ENCODE assay signal across 1 cellular context in the genomic region with DNA sequence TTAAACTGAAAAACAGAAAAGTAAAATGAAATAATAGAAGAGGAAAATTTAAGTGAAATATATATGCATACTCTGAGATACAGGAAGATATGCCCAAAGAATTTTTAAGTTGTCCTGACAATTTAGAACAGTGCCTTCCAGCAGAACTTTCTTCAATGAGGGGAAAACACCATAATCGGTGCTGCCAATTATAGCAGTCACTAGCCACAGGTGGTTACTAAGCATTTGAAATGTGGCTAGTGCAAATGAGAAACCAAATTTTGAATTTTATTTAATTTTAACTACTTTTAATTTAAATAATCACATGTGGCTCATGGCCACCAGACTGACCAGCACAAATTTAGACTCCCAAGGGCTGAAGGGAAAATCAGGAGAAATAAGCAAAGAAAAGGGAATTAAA.
TF ChIP-seq lines count a peak whose summit lies in the region.

No MANE protein-coding gene starts in this region.

TF ChIP-seq in A549, 52 proteins besides CTCF, POLR2A, EP300 and RAD21 (continued from another document):
- TF ChIP-seq HMGXB4 (CRISPR knock-in tag; IDR thresholded peaks at IDR 0.05; ENCODE audit: borderline replicate concordance) = no peak
- TF ChIP-seq, protein P1, sequence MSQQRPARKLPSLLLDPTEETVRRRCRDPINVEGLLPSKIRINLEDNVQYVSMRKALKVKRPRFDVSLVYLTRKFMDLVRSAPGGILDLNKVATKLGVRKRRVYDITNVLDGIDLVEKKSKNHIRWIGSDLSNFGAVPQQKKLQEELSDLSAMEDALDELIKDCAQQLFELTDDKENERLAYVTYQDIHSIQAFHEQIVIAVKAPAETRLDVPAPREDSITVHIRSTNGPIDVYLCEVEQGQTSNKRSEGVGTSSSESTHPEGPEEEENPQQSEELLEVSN (IDR thresholded peaks at IDR 0.05; ENCODE audit: borderline replicate concordance, low read depth) = no peak
- TF ChIP-seq EHMT2 (IDR thresholded peaks at IDR 0.05; ENCODE audit: low read depth) = no peak
- no peak for TF ChIP-seq RFX5 (IDR thresholded peaks at IDR 0.05)
- TF ChIP-seq JUNB (IDR thresholded peaks at IDR 0.05) = no peak
- TF ChIP-seq ATOH8 (CRISPR knock-in tag; IDR thresholded peaks at IDR 0.05; ENCODE audit: low read depth) = no peak
- TF ChIP-seq HEYL (CRISPR knock-in tag; IDR thresholded peaks at IDR 0.05) = no peak
- no peak for TF ChIP-seq NR3C1 (IDR thresholded peaks at IDR 0.05)
- no peak for TF ChIP-seq ESRRA (IDR thresholded peaks at IDR 0.05; ENCODE audit: borderline replicate concordance, low read length)
- no peak for TF ChIP-seq MYC (IDR thresholded peaks at IDR 0.05; ENCODE audit: borderline replicate concordance, low read length)
- TF ChIP-seq REST (IDR thresholded peaks at IDR 0.05) = no peak
